32 cellular contexts compared by ENCODE assay signal in genomic region chr4:6649216-6649615, GRCh38. TPM values are rescaled to one million over a fixed set of nuclear protein-coding genes. Genes with fewer than 3 reads are reported as not detected.
"Had no signal": no experiment of that assay in that cellular context is flagged by ENCODE, and none has a peak within 500 bp of the region (broad histone marks: within the 10 kb centered on the region; RNA-seq: fewer than 3 reads in every experiment).

No MANE protein-coding gene starts in this region.

- H3K4me1 ChIP-seq: adrenal gland, body of pancreas, foreskin keratinocyte had no signal

- H3K36me3 ChIP-seq: adrenal gland, esophagus muscularis mucosa, gastrocnemius medialis, heart left ventricle had no signal

- H3K4me3 ChIP-seq: adrenal gland, body of pancreas, esophagus muscularis mucosa, gastrocnemius medialis, heart left ventricle had no signal

- H3K36me3 Mint-ChIP-seq: activated naive CD4-positive, alpha-beta T cell treated with anti-CD3 and anti-CD28 coated beads, Interleukin-2, amount 50 U/mL, for 24 hours; activated naive CD8-positive, alpha-beta T cell treated with anti-CD3 and anti-CD28 coated beads for 36 hours; T-cell had no signal

- H3K27me3 Mint-ChIP-seq: activated CD4-positive, alpha-beta memory T cell treated with anti-CD3 and anti-CD28 coated beads, Interleukin-2, amount 10 ng/mL, durations not matched to agents 7 days and 5 days; activated CD4-positive, alpha-beta T cell treated with anti-CD3 and anti-CD28 coated beads, Interleukin-2, amount 10 ng/mL, durations not matched to agents 7 days and 5 days; activated naive CD4-positive, alpha-beta T cell treated with anti-CD3 and anti-CD28 coated beads, Interleukin-2, amount 50 U/mL, for 24 hours; activated naive CD8-positive, alpha-beta T cell treated with anti-CD3 and anti-CD28 coated beads for 36 hours; activated naive CD8-positive, alpha-beta T cell treated with anti-CD3 and anti-CD28 coated beads, Interleukin-2, amount 50 U/mL, for 24 hours; activated T-helper 17 cell treated with anti-CD3 and anti-CD28 coated beads, Interleukin-2, amount 50 U/mL, for 72 hours; effector memory CD8-positive, alpha-beta T cell; T-cell had no signal

- H3K27ac Mint-ChIP-seq: activated CD4-positive, alpha-beta memory T cell treated with anti-CD3 and anti-CD28 coated beads, Interleukin-2, amount 10 ng/mL, durations not matched to agents 7 days and 5 days; activated CD4-positive, alpha-beta T cell treated with anti-CD3 and anti-CD28 coated beads, Interleukin-2, amount 10 ng/mL, durations not matched to agents 7 days and 5 days; activated naive CD8-positive, alpha-beta T cell treated with anti-CD3 and anti-CD28 coated beads for 36 hours; activated naive CD8-positive, alpha-beta T cell treated with anti-CD3 and anti-CD28 coated beads, Interleukin-2, amount 50 U/mL, for 24 hours; activated T-helper 17 cell treated with anti-CD3 and anti-CD28 coated beads, Interleukin-2, amount 50 U/mL, for 72 hours; effector memory CD8-positive, alpha-beta T cell; T-cell; T-helper 1 cell treated with Interleukin-12 subunit alpha and Interleukin-12 subunit beta and Interleukin-4 antibody, amounts not matched to agents 30 μg/mL and 1 μg/mL, for 36 hours; T-helper 2 cell treated with Interferon-gamma antibody and Interleukin-4, amounts not matched to agents 5 μg/mL and 100 μg/mL, for 36 hours had no signal

- H3K27me3 ChIP-seq: adrenal gland, body of pancreas, esophagus muscularis mucosa, foreskin keratinocyte, gastrocnemius medialis, heart left ventricle had no signal

- H3K27ac ChIP-seq: adrenal gland, body of pancreas, esophagus muscularis mucosa, foreskin keratinocyte, gastrocnemius medialis, heart left ventricle had no signal

- ATAC-seq: activated naive CD8-positive, alpha-beta T cell treated with anti-CD3 and anti-CD28 coated beads, Interleukin-2, amount 50 U/mL, for 24 hours; activated T-cell treated with anti-CD3 and anti-CD28 coated beads, Interleukin-2, amount 50 U/mL, for 4 hours; activated T-helper 17 cell treated with anti-CD3 and anti-CD28 coated beads, Interleukin-2, amount 50 U/mL, for 72 hours; body of pancreas; effector memory CD8-positive, alpha-beta T cell; foreskin keratinocyte; gastrocnemius medialis; heart left ventricle; T-cell had no signal

- DNase-seq: activated CD4-positive, alpha-beta memory T cell treated with anti-CD3 and anti-CD28 coated beads, Interleukin-2, amount 10 ng/mL, durations not matched to agents 7 days and 5 days; activated CD4-positive, alpha-beta T cell treated with anti-CD3 and anti-CD28 coated beads for 1 hour; activated CD4-positive, alpha-beta T cell treated with anti-CD3 and anti-CD28 coated beads for 4 hours; activated CD4-positive, alpha-beta T cell treated with anti-CD3 and anti-CD28 coated beads, Interleukin-2, amount 10 ng/mL, durations not matched to agents 7 days and 5 days; activated CD4-positive, alpha-beta T cell treated with anti-CD3 and anti-CD28 coated beads, Interleukin-2, amount 50 U/mL, for 4 hours; activated CD8-positive, alpha-beta memory T cell treated with anti-CD3 and anti-CD28 coated beads for 24 hours; activated gamma-delta T cell; activated naive CD4-positive, alpha-beta T cell; activated naive CD8-positive, alpha-beta T cell treated with anti-CD3 and anti-CD28 coated beads for 36 hours; activated naive CD8-positive, alpha-beta T cell treated with anti-CD3 and anti-CD28 coated beads, Interleukin-2, amount 50 U/mL, for 24 hours; activated T-cell treated with anti-CD3 and anti-CD28 coated beads, Interleukin-2, amount 50 U/mL, for 4 hours; adrenal gland; amygdala; aorta; cortex of kidney; dermis blood vessel endothelial cell; effector CD4-positive, alpha-beta T cell; effector memory CD8-positive, alpha-beta T cell; erythroblast; foreskin keratinocyte; gastrocnemius medialis; glutamatergic neuron; heart left ventricle; SW 1271; T-cell; T1000 had no signal

- H3K4me3 Mint-ChIP-seq: activated CD4-positive, alpha-beta memory T cell treated with anti-CD3 and anti-CD28 coated beads, Interleukin-2, amount 10 ng/mL, durations not matched to agents 7 days and 5 days; activated CD4-positive, alpha-beta T cell treated with anti-CD3 and anti-CD28 coated beads, Interleukin-2, amount 10 ng/mL, durations not matched to agents 7 days and 5 days; activated naive CD4-positive, alpha-beta T cell treated with anti-CD3 and anti-CD28 coated beads, Interleukin-2, amount 50 U/mL, for 24 hours; activated naive CD8-positive, alpha-beta T cell treated with anti-CD3 and anti-CD28 coated beads for 36 hours; activated naive CD8-positive, alpha-beta T cell treated with anti-CD3 and anti-CD28 coated beads, Interleukin-2, amount 50 U/mL, for 24 hours; activated T-cell treated with anti-CD3 and anti-CD28 coated beads, Interleukin-2, amount 50 U/mL, for 4 hours; activated T-helper 17 cell treated with anti-CD3 and anti-CD28 coated beads, Interleukin-2, amount 50 U/mL, for 72 hours; effector memory CD8-positive, alpha-beta T cell; T-cell; T-helper 1 cell treated with Interleukin-12 subunit alpha and Interleukin-12 subunit beta and Interleukin-4 antibody, amounts not matched to agents 30 μg/mL and 1 μg/mL, for 36 hours; T-helper 2 cell treated with Interferon-gamma antibody and Interleukin-4, amounts not matched to agents 5 μg/mL and 100 μg/mL, for 36 hours had no signal

- H3K9me3 Mint-ChIP-seq: activated CD4-positive, alpha-beta memory T cell treated with anti-CD3 and anti-CD28 coated beads, Interleukin-2, amount 10 ng/mL, durations not matched to agents 7 days and 5 days; activated CD4-positive, alpha-beta T cell treated with anti-CD3 and anti-CD28 coated beads, Interleukin-2, amount 10 ng/mL, durations not matched to agents 7 days and 5 days; activated naive CD4-positive, alpha-beta T cell treated with anti-CD3 and anti-CD28 coated beads, Interleukin-2, amount 50 U/mL, for 24 hours; activated naive CD8-positive, alpha-beta T cell treated with anti-CD3 and anti-CD28 coated beads for 36 hours; activated naive CD8-positive, alpha-beta T cell treated with anti-CD3 and anti-CD28 coated beads, Interleukin-2, amount 50 U/mL, for 24 hours; activated T-cell treated with anti-CD3 and anti-CD28 coated beads, Interleukin-2, amount 50 U/mL, for 4 hours; activated T-helper 17 cell treated with anti-CD3 and anti-CD28 coated beads, Interleukin-2, amount 50 U/mL, for 72 hours; effector memory CD8-positive, alpha-beta T cell; T-cell; T-helper 1 cell treated with Interleukin-12 subunit alpha and Interleukin-12 subunit beta and Interleukin-4 antibody, amounts not matched to agents 30 μg/mL and 1 μg/mL, for 36 hours had no signal

- H3K9me3 ChIP-seq: adrenal gland, body of pancreas, esophagus muscularis mucosa, gastrocnemius medialis had no signal

- H3K4me1 Mint-ChIP-seq: activated CD4-positive, alpha-beta memory T cell treated with anti-CD3 and anti-CD28 coated beads, Interleukin-2, amount 10 ng/mL, durations not matched to agents 7 days and 5 days; activated CD4-positive, alpha-beta T cell treated with anti-CD3 and anti-CD28 coated beads, Interleukin-2, amount 10 ng/mL, durations not matched to agents 7 days and 5 days; activated naive CD8-positive, alpha-beta T cell treated with anti-CD3 and anti-CD28 coated beads for 36 hours; activated naive CD8-positive, alpha-beta T cell treated with anti-CD3 and anti-CD28 coated beads, Interleukin-2, amount 50 U/mL, for 24 hours; activated T-helper 17 cell treated with anti-CD3 and anti-CD28 coated beads, Interleukin-2, amount 50 U/mL, for 72 hours had no signal

RNA-seq across cellular contexts. Expression of gene S100P, which starts 44.5 kb away (rescaled TPM):
- total RNA-seq: dermis blood vessel endothelial cell, foreskin keratinocyte had no signal
